ENCODE assay signal across 9 cellular contexts in the genomic region with DNA sequence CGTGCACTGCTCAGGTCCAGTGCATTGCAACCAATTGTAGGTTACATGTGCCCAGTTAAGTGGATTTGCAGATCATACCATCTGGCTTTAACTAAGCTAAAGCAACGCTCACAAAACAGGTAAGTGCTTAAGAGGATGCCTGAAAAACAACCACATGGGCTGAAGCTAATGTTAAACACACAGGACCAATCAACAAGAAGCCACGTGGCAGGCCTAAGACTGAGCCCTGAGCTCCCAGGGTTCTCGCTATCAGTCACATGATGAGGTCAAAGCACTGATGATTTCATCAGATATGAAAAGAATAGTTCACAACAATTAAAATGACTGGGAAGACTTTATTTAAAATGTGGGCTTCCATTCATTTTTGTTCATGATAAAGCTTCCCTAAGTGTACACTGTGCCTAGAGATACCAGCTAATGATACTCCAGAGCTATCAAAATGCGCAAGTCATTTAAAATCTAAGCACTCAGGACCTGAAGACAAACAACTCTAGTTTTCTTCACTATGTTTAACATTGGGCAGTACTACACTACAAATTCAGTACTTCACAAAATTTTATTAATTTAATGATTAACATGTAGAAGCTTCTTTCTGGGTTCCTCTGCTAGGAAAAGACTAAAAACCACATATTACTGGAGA.
DNase-seq lines count a peak whose midpoint lies in the region; ATAC-seq, FAIRE-seq and TF ChIP-seq lines count a peak whose summit lies in the region.
"Had no signal": no experiment of that assay in that cellular context is flagged by ENCODE, and none has a peak within 500 bp of the region (broad histone marks: within the 10 kb centered on the region; RNA-seq: fewer than 3 reads in every experiment).

No MANE protein-coding gene starts in this region.

- H3K27me3 Mint-ChIP-seq in osteocyte (ENCODE audit: unreplicated experiment) = no peaks in the 10 kb centered on the region

- TF ChIP-seq POLR2A in HCT116 (IDR thresholded peaks at IDR 0.05; ENCODE audit: borderline replicate concordance, extremely low read depth, insufficient read depth, insufficient read length) (no peak), Peyer's patch (IDR thresholded peaks at IDR 0.05) (no peak), tibial nerve (IDR thresholded peaks at IDR 0.05) (no peak), GM12892 (IDR thresholded peaks at IDR 0.05; ENCODE audit: low read depth, low read length) (no peak)

- H3K79me2 ChIP-seq in HCT116 (ENCODE audit: insufficient read depth, low read length) = peaks cover 94% of the 10 kb centered on the region

- no peak for TF ChIP-seq CTCF in HCT116 (IDR thresholded peaks at IDR 0.05 in 2 of 3, conservative IDR thresholded peaks at IDR 0.05 in 1 of 3; ENCODE audit: borderline replicate concordance in 1 of 3, insufficient read depth in 1 of 3, low read depth in 2 of 3, low read length in 2 of 3)
- TF ChIP-seq CTCF in Peyer's patch (IDR thresholded peaks at IDR 0.05) = no peak
- no peak for TF ChIP-seq CTCF in choroid plexus epithelial cell (conservative IDR thresholded peaks at IDR 0.05; ENCODE audit: low read depth, low read length)
- TF ChIP-seq CTCF in osteocyte (IDR thresholded peaks at IDR 0.05) = no peak
- TF ChIP-seq CTCF in tibial nerve (IDR thresholded peaks at IDR 0.05) = no peak

- no peaks in the 10 kb centered on the region for H3K36me3 ChIP-seq in HCT116 (ENCODE audit: control insufficient read depth in 1 of 2, insufficient read depth in 2 of 2, low read length in 2 of 2)
- no peaks in the 10 kb centered on the region for H3K36me3 ChIP-seq in Peyer's patch
- H3K36me3 ChIP-seq in tibial nerve = no peaks in the 10 kb centered on the region
- H3K36me3 ChIP-seq: thoracic aorta had no signal

- DNase-seq in HCT116 (ENCODE audit: low read depth, low spot score) (no peak), Peyer's patch (no peak), choroid plexus epithelial cell (ENCODE audit: low read depth) (peak; percentile 35), osteocyte (ENCODE audit: extremely low spot score, unreplicated experiment) (no peak), tibial nerve (ENCODE audit: low spot score in 2 of 2) (no peak), GM12892 (ENCODE audit: insufficient read length) (no peak), NCI-H1417 (lab: John Stamatoyannopoulos, UW) (no peak)
- DNase-seq: NCI-H1048 had no signal

- H3K4me3 ChIP-seq in HCT116 (replicated peaks in 1 of 2; ENCODE audit: low read depth in 1 of 2, low read length in 2 of 2) (no peak overlapping the region), Peyer's patch (no peak overlapping the region), choroid plexus epithelial cell (ENCODE audit: low read depth, low read length) (no peak overlapping the region), tibial nerve (no peak overlapping the region)
- H3K4me3 ChIP-seq: thoracic aorta had no signal

- H3K27me3 ChIP-seq in HCT116 (ENCODE audit: insufficient read depth, low read length) (no peaks in the 10 kb centered on the region), Peyer's patch (no peaks in the 10 kb centered on the region), tibial nerve (no peaks in the 10 kb centered on the region)

- H3K4me2 ChIP-seq in HCT116 (ENCODE audit: low read length) = peak overlapping the region; percentile 52; the same call in 1 of the 2 replicates

- H2AFZ ChIP-seq in HCT116 (ENCODE audit: low read depth, low read length, poor library complexity, severe bottlenecking) = no peak overlapping the region

- TF ChIP-seq RAD21 in HCT116 (IDR thresholded peaks at IDR 0.05; ENCODE audit: low read depth) = no peak

- H3K4me3 Mint-ChIP-seq in osteocyte (ENCODE audit: unreplicated experiment) = no peak overlapping the region

- peak overlapping the region; percentile 88 for H3K27ac Mint-ChIP-seq in osteocyte (ENCODE audit: unreplicated experiment)

- TF ChIP-seq EP300 in tibial nerve (IDR thresholded peaks at IDR 0.05) = no peak

- RAD21 ChIA-PET in HCT116 (lab: Charles Lee; ENCODE audit: low non-redundant PET in 1 of 2, low total read pairs in 2 of 2, uncharacterized antibody in 2 of 2, unreplicated experiment in 2 of 2) = no interaction called here

- POLR2A ChIA-PET in HCT116 (lab: Charles Lee) = interaction anchor here (1.5 kb wide), 1 partner anchor 36 kb away, joined by 3 read pairs; no protein-coding TSS in a partner anchor

- no peaks in the 10 kb centered on the region for H3K36me3 Mint-ChIP-seq in osteocyte (ENCODE audit: unreplicated experiment)

- H3K9me3 ChIP-seq in HCT116 (ENCODE audit: control insufficient read depth in 1 of 2, insufficient read depth in 1 of 2, low read depth in 1 of 2, low read length in 2 of 2) = no peaks in the 10 kb centered on the region
- H3K9me3 ChIP-seq in Peyer's patch = no peaks in the 10 kb centered on the region
- H3K9me3 ChIP-seq in tibial nerve = no peaks in the 10 kb centered on the region
- H3K9me3 ChIP-seq: thoracic aorta had no signal

- H3K9me3 Mint-ChIP-seq in osteocyte (ENCODE audit: unreplicated experiment) = no peaks in the 10 kb centered on the region

- 86 to 94% methylated on average over 5 of the region's 5 CpGs for WGBS in tibial nerve, 2 donors

- H3K4me1 ChIP-seq in HCT116 (ENCODE audit: control insufficient read depth in 1 of 2, insufficient read depth in 2 of 2, low read length in 2 of 2) (peaks cover 86 to 100% of the 10 kb centered on the region in 2 experiments), Peyer's patch (peaks cover 0 to 17% (median 0%) of the 10 kb centered on the region in 4 donors), tibial nerve (peaks cover 0 to 82% (median 42%) of the 10 kb centered on the region in 4 donors)

- H3K9ac ChIP-seq in HCT116 (ENCODE audit: low read length) = no peak overlapping the region

- no peak for ATAC-seq in HCT116

- peak overlapping the region; percentile 43; the same call in 1 of the 2 replicates for H3K27ac ChIP-seq in HCT116 (ENCODE audit: low read depth, low read length)
- peak overlapping the region in 3 of 4 donors; percentile 12 to 38 (median 23) for H3K27ac ChIP-seq in Peyer's patch
- peak overlapping the region in 2 of 4 donors; percentile 18 to 72 for H3K27ac ChIP-seq in tibial nerve
- H3K27ac ChIP-seq: thoracic aorta had no signal

- H3K4me1 Mint-ChIP-seq in osteocyte (ENCODE audit: unreplicated experiment) = peaks cover 95% of the 10 kb centered on the region

- BruUV-seq in HCT116 (replicated peaks; lab: Mats Ljungman, UMichigan) = no TSS peak

- no peaks in the 10 kb centered on the region for H3K9me2 ChIP-seq in HCT116 (ENCODE audit: insufficient read depth)

- intact Hi-C loops in HCT116 (cut with micrococcal nuclease) = no loop called here

- H4K20me1 ChIP-seq in HCT116 (ENCODE audit: insufficient read depth) = no peaks in the 10 kb centered on the region

- CTCF ChIA-PET in HCT116 (lab: Charles Lee) = no interaction called here

- FAIRE-seq in GM12892 (lab: Jason Lieb, UNC) = no peak

TF ChIP-seq in HCT116, 20 proteins besides CTCF, POLR2A, EP300 and RAD21 (continues in another document):
- no peak for TF ChIP-seq JUND (IDR thresholded peaks at IDR 0.05)
- TF ChIP-seq MAX (IDR thresholded peaks at IDR 0.05) = no peak
- TF ChIP-seq, protein P1, sequence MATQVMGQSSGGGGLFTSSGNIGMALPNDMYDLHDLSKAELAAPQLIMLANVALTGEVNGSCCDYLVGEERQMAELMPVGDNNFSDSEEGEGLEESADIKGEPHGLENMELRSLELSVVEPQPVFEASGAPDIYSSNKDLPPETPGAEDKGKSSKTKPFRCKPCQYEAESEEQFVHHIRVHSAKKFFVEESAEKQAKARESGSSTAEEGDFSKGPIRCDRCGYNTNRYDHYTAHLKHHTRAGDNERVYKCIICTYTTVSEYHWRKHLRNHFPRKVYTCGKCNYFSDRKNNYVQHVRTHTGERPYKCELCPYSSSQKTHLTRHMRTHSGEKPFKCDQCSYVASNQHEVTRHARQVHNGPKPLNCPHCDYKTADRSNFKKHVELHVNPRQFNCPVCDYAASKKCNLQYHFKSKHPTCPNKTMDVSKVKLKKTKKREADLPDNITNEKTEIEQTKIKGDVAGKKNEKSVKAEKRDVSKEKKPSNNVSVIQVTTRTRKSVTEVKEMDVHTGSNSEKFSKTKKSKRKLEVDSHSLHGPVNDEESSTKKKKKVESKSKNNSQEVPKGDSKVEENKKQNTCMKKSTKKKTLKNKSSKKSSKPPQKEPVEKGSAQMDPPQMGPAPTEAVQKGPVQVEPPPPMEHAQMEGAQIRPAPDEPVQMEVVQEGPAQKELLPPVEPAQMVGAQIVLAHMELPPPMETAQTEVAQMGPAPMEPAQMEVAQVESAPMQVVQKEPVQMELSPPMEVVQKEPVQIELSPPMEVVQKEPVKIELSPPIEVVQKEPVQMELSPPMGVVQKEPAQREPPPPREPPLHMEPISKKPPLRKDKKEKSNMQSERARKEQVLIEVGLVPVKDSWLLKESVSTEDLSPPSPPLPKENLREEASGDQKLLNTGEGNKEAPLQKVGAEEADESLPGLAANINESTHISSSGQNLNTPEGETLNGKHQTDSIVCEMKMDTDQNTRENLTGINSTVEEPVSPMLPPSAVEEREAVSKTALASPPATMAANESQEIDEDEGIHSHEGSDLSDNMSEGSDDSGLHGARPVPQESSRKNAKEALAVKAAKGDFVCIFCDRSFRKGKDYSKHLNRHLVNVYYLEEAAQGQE (IDR thresholded peaks at IDR 0.05; ENCODE audit: low read depth) = no peak
- no peak for TF ChIP-seq ELF1 (IDR thresholded peaks at IDR 0.05; ENCODE audit: borderline replicate concordance, low read depth)
- no peak for TF ChIP-seq ATF3 (IDR thresholded peaks at IDR 0.05)
- TF ChIP-seq POLR2AphosphoS5 (IDR thresholded peaks at IDR 0.05; ENCODE audit: low read depth, low read length) = no peak
- TF ChIP-seq SP1 (IDR thresholded peaks at IDR 0.05; ENCODE audit: low read depth) = no peak
- no peak for TF ChIP-seq SRF (IDR thresholded peaks at IDR 0.05; ENCODE audit: low read depth)
- no peak for TF ChIP-seq EGR1 (IDR thresholded peaks at IDR 0.05; ENCODE audit: low read depth)
- TF ChIP-seq EZH2phosphoT487 (IDR thresholded peaks at IDR 0.05; ENCODE audit: borderline replicate concordance) = no peak
- TF ChIP-seq CBX3 (IDR thresholded peaks at IDR 0.05; ENCODE audit: low read depth) = no peak
- TF ChIP-seq ZFX (IDR thresholded peaks at IDR 0.05) = no peak
- no peak for TF ChIP-seq TCF7L2 (IDR thresholded peaks at IDR 0.05; ENCODE audit: borderline replicate concordance, extremely low read depth, insufficient read depth, insufficient read length)
- TF ChIP-seq YY1 (IDR thresholded peaks at IDR 0.05; ENCODE audit: extremely low read depth, insufficient replicate concordance, low read depth, low read length) = no peak
